In the genomic region with DNA sequence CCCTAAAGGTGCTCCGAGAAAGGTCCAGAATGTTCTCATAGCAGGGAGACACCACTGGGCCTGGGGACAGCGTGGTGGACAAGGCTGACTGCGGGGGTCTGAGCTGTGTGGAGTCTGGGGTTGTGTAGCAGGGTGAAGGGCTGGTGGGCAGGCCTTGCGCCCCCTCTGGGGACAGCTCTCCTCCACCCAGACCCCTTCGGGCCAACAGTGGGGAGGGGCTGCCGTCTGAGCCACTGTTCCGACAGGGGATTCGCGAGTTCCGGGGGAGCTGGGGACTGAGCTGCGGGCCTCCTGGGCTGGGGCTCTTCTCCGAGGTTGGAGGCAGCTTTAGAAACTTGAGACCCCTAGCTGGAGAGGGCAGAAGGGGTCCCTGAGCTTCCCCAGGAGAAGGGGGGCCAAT, we compare ENCODE assay signal across 20 cellular contexts. TPM values are rescaled to one million over a fixed set of nuclear protein-coding genes. Genes with fewer than 3 reads are reported as not detected.
DNase-seq lines count a peak whose midpoint lies in the region; ATAC-seq and TF ChIP-seq lines count a peak whose summit lies in the region.
"Had no signal": no experiment of that assay in that cellular context is flagged by ENCODE, and none has a peak within 500 bp of the region (broad histone marks: within the 10 kb centered on the region; RNA-seq: fewer than 3 reads in every experiment).

No MANE protein-coding gene starts in this region.

- TF ChIP-seq CTCF in chondrocyte (IDR thresholded peaks at IDR 0.05) (no peak), neutrophil (IDR thresholded peaks at IDR 0.05) (no peak), spleen (IDR thresholded peaks at IDR 0.05 in 8 of 11, conservative IDR thresholded peaks at IDR 0.05 in 3 of 11) (no peak), vagina (IDR thresholded peaks at IDR 0.05) (no peak)

- H3K4me3 ChIP-seq in SJCRH30 (no peak overlapping the region), neutrophil (ENCODE audit: low read depth in 1 of 2, low read length in 1 of 2) (peak overlapping the region; percentile 62 to 63), spleen (no peak overlapping the region), vagina (no peak overlapping the region)
- H3K4me3 ChIP-seq: GM23338 had no signal

- no peaks in the 10 kb centered on the region for H3K9me3 ChIP-seq in SJCRH30 (replicated peaks)
- no peaks in the 10 kb centered on the region for H3K9me3 ChIP-seq in neutrophil
- H3K9me3 ChIP-seq in spleen = no peaks in the 10 kb centered on the region
- H3K9me3 ChIP-seq in vagina = no peaks in the 10 kb centered on the region
- H3K9me3 ChIP-seq: BE2C had no signal

- no peaks in the 10 kb centered on the region for H3K9me3 Mint-ChIP-seq in chondrocyte (ENCODE audit: low read depth)
- H3K9me3 Mint-ChIP-seq: CD4-positive, CD25-positive, alpha-beta regulatory T cell; CD8-positive, alpha-beta memory T cell; GM23338; IgD-negative memory B cell had no signal

- intact Hi-C loops in spleen (cut with DNase I; ENCODE audit: low total_unique reads) (no loop called here), vagina (cut with DNase I) (no loop called here)

- H3K4me1 Mint-ChIP-seq in chondrocyte (ENCODE audit: low read depth) = no peaks in the 10 kb centered on the region
- H3K4me1 Mint-ChIP-seq: CD4-positive, CD25-positive, alpha-beta regulatory T cell; CD8-positive, alpha-beta memory T cell; IgD-negative memory B cell had no signal

- H3K27me3 ChIP-seq in SJCRH30 = no peaks in the 10 kb centered on the region
- no peaks in the 10 kb centered on the region for H3K27me3 ChIP-seq in neutrophil
- no peaks in the 10 kb centered on the region for H3K27me3 ChIP-seq in spleen (replicated peaks in 1 of 7)
- H3K27me3 ChIP-seq in vagina = no peaks in the 10 kb centered on the region
- H3K27me3 ChIP-seq: BE2C had no signal

- peaks cover 91% of the 10 kb centered on the region for H3K36me3 ChIP-seq in SJCRH30
- peaks cover 35% of the 10 kb centered on the region for H3K36me3 ChIP-seq in neutrophil
- H3K36me3 ChIP-seq in spleen = peaks cover 0 to 99% (median 61%) of the 10 kb centered on the region in 6 donors
- H3K36me3 ChIP-seq in vagina = peaks cover 4 to 31% of the 10 kb centered on the region in 2 donors

- no peak overlapping the region for H3K27ac Mint-ChIP-seq in chondrocyte (ENCODE audit: unreplicated experiment)
- H3K27ac Mint-ChIP-seq: CD4-positive, CD25-positive, alpha-beta regulatory T cell; GM23338 had no signal

- WGBS in spleen, 5 donors = 90 to 97% (median 96%) methylated on average over 2 to 12 of the region's 12 CpGs

- DNase-seq in SJCRH30 (no peak), chondrocyte (ENCODE audit: low spot score) (peak; percentile 87), spleen (peak; percentile 59), vagina (ENCODE audit: extremely low spot score in 2 of 2) (no peak), NCI-H2107 (lab: John Stamatoyannopoulos, UW) (no peak)
- DNase-seq: ACHN; BE2C; C1 segment of cervical spinal cord; CD4-positive, CD25-positive, alpha-beta regulatory T cell; CD8-positive, alpha-beta memory T cell; COR-L47; DMS 273 treated with DMSO at 0.1 percent for 48 hours; DMS53; DND-41; EL had no signal

- peaks cover 17% of the 10 kb centered on the region for H3K36me3 Mint-ChIP-seq in chondrocyte (ENCODE audit: low read depth)

- H3K27me3 Mint-ChIP-seq in chondrocyte (ENCODE audit: low read depth) = no peaks in the 10 kb centered on the region
- H3K27me3 Mint-ChIP-seq: CD8-positive, alpha-beta memory T cell; IgD-negative memory B cell had no signal

- peak overlapping the region; percentile 73; the same call in 1 of the 2 replicates for H3K27ac ChIP-seq in SJCRH30
- H3K27ac ChIP-seq in neutrophil = peak overlapping the region; percentile 76
- H3K27ac ChIP-seq in spleen = peak overlapping the region in 1 of 8 donors; percentile 88
- H3K27ac ChIP-seq in vagina = no peak overlapping the region

- H3K4me1 ChIP-seq in SJCRH30 (peaks cover 39% of the 10 kb centered on the region), neutrophil (ENCODE audit: control insufficient read depth in 1 of 2, insufficient read depth in 1 of 2, low read depth in 1 of 2, low read length in 1 of 2) (peaks cover 31 to 32% of the 10 kb centered on the region in 2 experiments), spleen (peaks cover 0 to 13% (median 0%) of the 10 kb centered on the region in 6 donors), vagina (no peaks in the 10 kb centered on the region)
- H3K4me1 ChIP-seq: BE2C had no signal

- TF ChIP-seq POLR2A in spleen (IDR thresholded peaks at IDR 0.05) = no peak
- no peak for TF ChIP-seq POLR2A in vagina (IDR thresholded peaks at IDR 0.05)

- ATAC-seq in HG02840 (IDR thresholded peaks at IDR 0.05; ENCODE audit: low FRiP score, unreplicated experiment) = no peak
- ATAC-seq: GM23338, HepG2 had no signal

- no peak overlapping the region for H3K4me3 Mint-ChIP-seq in chondrocyte (ENCODE audit: unreplicated experiment)
- H3K4me3 Mint-ChIP-seq: CD4-positive, CD25-positive, alpha-beta regulatory T cell; CD8-positive, alpha-beta memory T cell; GM23338; IgD-negative memory B cell had no signal

RNA-seq across cellular contexts. Expression of a gene that starts 32.1 kb away (rescaled TPM):
- 80.1 and 80.7 TPM in 2 replicates for total RNA-seq in SJCRH30 (2014; rRNA removed; shearing (Covaris generic))
- total RNA-seq in chondrocyte (36.3 to 47.6 TPM (median 46.0 TPM) in 3 replicates), spleen (10 to 100 TPM; 19.9 to 29.4 (median 23.6) TPM), vagina (15.7 TPM)
- 10 to 100 TPM in 1 of 3 donors, 1 to 10 TPM in 2; 3.6 to 15.3 (median 7.0) TPM for polyA plus RNA-seq in spleen

RNA-seq across cellular contexts. Expression of a gene that starts 46.8 kb away (rescaled TPM):
- total RNA-seq in SJCRH30 (2014; rRNA removed; shearing (Covaris generic)) = 4.7 and 5.3 TPM in 2 replicates
- 3.1 to 3.3 TPM (median 3.3 TPM) in 3 replicates for total RNA-seq in chondrocyte
- total RNA-seq in spleen = 1 to 10 TPM; 4.8 to 7.4 (median 5.3) TPM
- polyA plus RNA-seq in spleen = 1 to 10 TPM; 3.3 to 5.1 (median 4.6) TPM
- total RNA-seq in vagina = 2.7 TPM

RNA-seq across cellular contexts. Expression of a gene that starts 54.8 kb away (rescaled TPM):
- total RNA-seq in SJCRH30 (2014; rRNA removed; shearing (Covaris generic)) = 400 TPM in 2 replicates
- total RNA-seq in chondrocyte = 321 to 344 TPM (median 335 TPM) in 3 replicates
- total RNA-seq in spleen = 100 to 1,000 TPM; 338 to 437 (median 396) TPM
- 100 to 1,000 TPM; 100 to 130 (median 106) TPM for polyA plus RNA-seq in spleen
- 240 TPM for total RNA-seq in vagina

Comparison
In these comparisons a context has a peak if more than half of its experiments do, and no peak if none do; other contexts are left out.
1. DNase-seq: peak in chondrocyte (single experiment) and spleen (single experiment); none in SJCRH30 (0 of 2), vagina (0 of 2) and NCI-H2107 (single experiment).
2. H3K4me3 ChIP-seq: peak in neutrophil (2 of 2); none in SJCRH30 (single experiment), spleen (0 of 8) and vagina (0 of 2).